Comparison of ENCODE assay signal across 8 cellular contexts in the genomic region with DNA sequence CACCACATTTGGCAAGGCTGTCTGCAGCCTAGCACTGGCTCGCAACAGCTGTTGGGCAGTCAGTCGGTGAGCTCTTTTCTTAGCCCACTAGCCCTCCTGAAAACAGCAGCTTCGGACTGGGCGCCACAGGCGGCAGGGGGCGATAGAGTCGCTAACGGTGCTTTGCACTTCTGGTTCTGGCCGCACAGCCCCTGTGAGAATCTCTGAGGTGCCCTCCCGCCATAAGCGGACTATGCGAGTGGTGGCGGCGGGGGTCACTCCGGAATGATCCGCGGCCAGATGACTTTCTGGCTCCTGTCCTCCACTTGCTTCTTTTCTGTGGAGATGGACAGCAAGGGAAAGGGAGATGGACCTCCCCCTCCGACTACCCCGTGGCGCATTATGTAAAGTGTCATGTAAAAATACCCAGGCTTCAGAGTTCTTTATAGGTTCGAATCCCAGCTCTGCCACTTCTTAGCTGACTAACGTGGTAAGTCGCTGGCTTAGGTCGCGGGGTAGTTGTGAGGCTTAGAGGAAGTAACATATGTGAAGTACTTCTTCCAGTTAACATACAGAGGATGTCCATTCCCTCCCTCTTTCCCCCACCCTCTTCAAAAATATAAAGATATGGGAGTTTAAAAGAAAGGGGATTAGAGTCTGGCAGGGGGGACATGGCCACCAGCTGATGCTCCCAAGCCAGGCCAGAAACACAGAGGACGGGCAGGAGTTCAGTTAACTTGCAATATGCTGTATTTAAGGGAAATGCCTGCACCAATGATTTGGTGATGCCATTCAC. TPM values are rescaled to one million over a fixed set of nuclear protein-coding genes. Genes with fewer than 3 reads are reported as not detected.
DNase-seq lines count a peak whose midpoint lies in the region; ATAC-seq and TF ChIP-seq lines count a peak whose summit lies in the region.

No MANE protein-coding gene starts in this region.

- TF ChIP-seq CTCF in left ventricle myocardium inferior (IDR thresholded peaks at IDR 0.05; ENCODE audit: borderline replicate concordance) = peak; percentile 43
- peak in 1 of 2 donors; percentile 27 for TF ChIP-seq CTCF in mammary epithelial cell (conservative IDR thresholded peaks at IDR 0.05 in 1 of 2, IDR thresholded peaks at IDR 0.05 in 1 of 2; ENCODE audit: extremely low read depth in 1 of 2, insufficient read depth in 1 of 2, low read depth in 1 of 2, low read length in 2 of 2)
- TF ChIP-seq CTCF in neural crest cell (conservative IDR thresholded peaks at IDR 0.05) = peak; percentile 81
- TF ChIP-seq CTCF in CD14-positive monocyte (IDR thresholded peaks at IDR 0.05) = no peak

- TF ChIP-seq POLR2A in GM18505 (IDR thresholded peaks at IDR 0.05; ENCODE audit: borderline replicate concordance, extremely low read depth, insufficient read depth, insufficient read length) = no peak

- H3K9ac ChIP-seq in HUES64 (ENCODE audit: low read depth, low read length) (no peak overlapping the region), mammary epithelial cell (ENCODE audit: insufficient read depth, low read length) (no peak overlapping the region)

- WGBS in HUES64 = 8% methylated on average over 22 of the region's 26 CpGs
- WGBS in mammary epithelial cell (ENCODE audit: low coverage, missing lambda C conversion rate) = 37% methylated on average over 9 of the region's 26 CpGs

- CTCF ChIA-PET in mammary epithelial cell (lab: Charles Lee; ENCODE audit: low non-redundant PET) = interaction anchor here (0.9 kb wide), 1 partner anchor 564 kb away, joined by 3 read pairs; no protein-coding TSS in a partner anchor

- no peak overlapping the region for H3K4me3 ChIP-seq in left ventricle myocardium inferior
- peak overlapping the region; percentile 45 for H3K4me3 ChIP-seq in HUES64 (ENCODE audit: low read length)
- H3K4me3 ChIP-seq in mammary epithelial cell (replicated peaks in 1 of 3; ENCODE audit: insufficient read depth in 1 of 3, low read depth in 2 of 3, low read length in 3 of 3) = no peak overlapping the region

- H3K36me3 Mint-ChIP-seq in neural crest cell (ENCODE audit: low read depth) = no peaks in the 10 kb centered on the region
- no peaks in the 10 kb centered on the region for H3K36me3 Mint-ChIP-seq in CD14-positive monocyte

- H3K4me1 ChIP-seq in left ventricle myocardium inferior = no peaks in the 10 kb centered on the region
- peaks cover 12% of the 10 kb centered on the region; the same call in 1 of the 2 replicates for H3K4me1 ChIP-seq in HUES64 (ENCODE audit: insufficient read depth, low read length)
- no peaks in the 10 kb centered on the region for H3K4me1 ChIP-seq in mammary epithelial cell (ENCODE audit: insufficient read depth, low read length)

- H3K36me3 ChIP-seq in left ventricle myocardium inferior (no peaks in the 10 kb centered on the region), HUES64 (ENCODE audit: insufficient read depth, low read length) (no peaks in the 10 kb centered on the region), mammary epithelial cell (ENCODE audit: insufficient read depth, low read length) (no peaks in the 10 kb centered on the region)

- no peaks in the 10 kb centered on the region for H3K79me2 ChIP-seq in mammary epithelial cell (ENCODE audit: insufficient read depth, low read length)

- H3K4me2 ChIP-seq in mammary epithelial cell (ENCODE audit: insufficient read depth, low read depth, low read length) = no peak overlapping the region

- H3K27ac Mint-ChIP-seq in neural crest cell (ENCODE audit: unreplicated experiment) = no peak overlapping the region
- H3K27ac Mint-ChIP-seq in CD14-positive monocyte = no peak overlapping the region

- dilution Hi-C loops in mammary epithelial cell (cut with HindIII; ENCODE audit: low sequenced_read_pairs) = no loop called here

- H3K4me1 Mint-ChIP-seq in neural crest cell (peaks cover 9% of the 10 kb centered on the region), CD14-positive monocyte (no peaks in the 10 kb centered on the region)

- in situ Hi-C loops in mammary epithelial cell (cut with MboI; ENCODE audit: low sequenced_read_pairs in 2 of 2) = no loop called here

- H3K27me3 ChIP-seq in left ventricle myocardium inferior (ENCODE audit: low read depth) (peaks cover 84% of the 10 kb centered on the region), HUES64 (ENCODE audit: insufficient read depth, low read length) (peaks cover 70% of the 10 kb centered on the region), mammary epithelial cell (ENCODE audit: insufficient read depth, low read length) (peaks cover 8% of the 10 kb centered on the region)

- BruUV-seq in mammary epithelial cell (replicated peaks; lab: Mats Ljungman, UMichigan) = TSS peak; percentile 99

- intact Hi-C loops in left ventricle myocardium inferior (cut with micrococcal nuclease) = no loop called here
- intact Hi-C loops in Right ventricle myocardium inferior (cut with DNase I) = no loop called here
- intact Hi-C loops in mammary epithelial cell (cut with micrococcal nuclease) = no loop called here
- intact Hi-C loops in CD14-positive monocyte (cut with micrococcal nuclease) = no loop called here

- no peaks in the 10 kb centered on the region for H3K27me3 Mint-ChIP-seq in neural crest cell (ENCODE audit: low read depth)
- H3K27me3 Mint-ChIP-seq in CD14-positive monocyte (ENCODE audit: low read depth in 3 of 3) = peaks cover 32 to 35% (median 33%) of the 10 kb centered on the region in 3 donors

- DNase-seq in left ventricle myocardium inferior (no peak), Right ventricle myocardium inferior (ENCODE audit: missing footprints) (no peak), mammary epithelial cell (no peak), neural crest cell (ENCODE audit: low read depth, low spot score) (peak; percentile 77), CD14-positive monocyte (ENCODE audit: low spot score) (no peak)

- ATAC-seq in Right ventricle myocardium inferior (no peak), GM21528 (IDR thresholded peaks at IDR 0.05; ENCODE audit: low FRiP score, unreplicated experiment) (no peak), GM18505 (IDR thresholded peaks at IDR 0.05; ENCODE audit: unreplicated experiment) (no peak)

- H4K20me1 ChIP-seq in mammary epithelial cell (ENCODE audit: insufficient read depth, low read length) = no peaks in the 10 kb centered on the region

- H3K9me3 ChIP-seq in left ventricle myocardium inferior (replicated peaks) = no peaks in the 10 kb centered on the region
- H3K9me3 ChIP-seq in HUES64 (ENCODE audit: insufficient read depth, low read depth, low read length) = no peaks in the 10 kb centered on the region
- no peaks in the 10 kb centered on the region for H3K9me3 ChIP-seq in mammary epithelial cell (replicated peaks; ENCODE audit: insufficient read depth, low read length)

- no peaks in the 10 kb centered on the region for H3K9me3 Mint-ChIP-seq in neural crest cell
- H3K9me3 Mint-ChIP-seq in CD14-positive monocyte = peaks cover 0 to 5% (median 0%) of the 10 kb centered on the region in 7 donors

- H3K27ac ChIP-seq in left ventricle myocardium inferior (replicated peaks) = no peak overlapping the region
- no peak overlapping the region for H3K27ac ChIP-seq in HUES64 (ENCODE audit: low read depth, low read length)
- no peak overlapping the region for H3K27ac ChIP-seq in mammary epithelial cell (ENCODE audit: insufficient read depth, low read depth, low read length)

- no peak overlapping the region for H2AFZ ChIP-seq in mammary epithelial cell (ENCODE audit: low read depth, low read length)

- H3K4me3 Mint-ChIP-seq in neural crest cell (no peak overlapping the region), CD14-positive monocyte (no peak overlapping the region)

RNA-seq across cellular contexts. Expression of a gene that starts 11.0 kb away (rescaled TPM):
- total RNA-seq in left ventricle myocardium inferior = not detected
- not detected for total RNA-seq in Right ventricle myocardium inferior
- polyA plus RNA-seq in HUES64 (2013, experiment 1 of 2) = 0.70 TPM
- polyA plus RNA-seq in HUES64 (2013, experiment 2 of 2) = 0.82 TPM
- not detected for total RNA-seq in mammary epithelial cell
- not detected for polyA plus RNA-seq in mammary epithelial cell
- polyA minus RNA-seq in mammary epithelial cell = not detected
- total RNA-seq in neural crest cell = 1.8 and 2.4 TPM in 2 replicates
- not detected for polyA plus RNA-seq in CD14-positive monocyte
